8 cellular contexts compared by ENCODE assay signal in the genomic region with DNA sequence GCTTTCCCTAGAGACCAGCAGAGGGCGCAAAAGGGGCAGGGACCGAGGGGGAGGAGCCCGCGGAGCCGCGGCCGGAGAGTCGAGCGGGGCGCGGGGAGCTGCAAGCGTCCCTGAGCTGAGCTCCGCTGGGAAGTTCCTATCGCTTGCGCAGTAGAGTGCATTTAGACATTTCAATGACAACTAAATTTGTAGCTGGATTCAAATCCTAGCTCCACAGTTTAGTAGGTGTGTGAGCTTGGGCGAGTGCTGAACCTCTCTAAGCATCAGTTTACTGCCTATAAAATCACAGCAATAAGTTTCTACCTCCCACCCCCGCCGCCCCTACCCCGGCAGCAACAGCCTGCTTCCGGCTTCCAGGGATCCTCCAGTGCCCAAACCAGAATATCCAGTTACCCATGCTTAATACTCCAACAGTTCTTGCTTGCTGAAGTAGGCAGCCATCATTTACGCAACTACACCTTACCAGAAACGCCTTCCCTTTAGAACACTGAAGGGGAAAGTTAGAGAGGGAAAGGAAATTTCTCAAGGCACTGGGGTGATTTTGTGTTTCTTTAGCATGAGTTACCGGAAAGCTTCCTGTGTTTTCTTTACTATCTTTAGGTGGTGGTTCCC. TPM values are rescaled to one million over a fixed set of nuclear protein-coding genes. Genes with fewer than 3 reads are reported as not detected.
DNase-seq lines count a peak whose midpoint lies in the region; ATAC-seq and TF ChIP-seq lines count a peak whose summit lies in the region.

No MANE protein-coding gene starts in this region.

- peak; percentile 88 for DNase-seq in ELF-1 (ENCODE audit: low read depth, low spot score)
- no peak for DNase-seq in HFF-Myc (ENCODE audit: extremely low read depth, low read depth)
- DNase-seq in NAMALWA (ENCODE audit: low spot score): peak; percentile 80
- peak; percentile 76 for DNase-seq in SKM-1 (lab: John Stamatoyannopoulos, UW; ENCODE audit: unreplicated experiment)
- peak; percentile 52 to 93 (median 86) for DNase-seq in head of caudate nucleus
- DNase-seq in osteocyte (ENCODE audit: extremely low spot score, unreplicated experiment): peak; percentile 94
- DNase-seq in thoracic aorta (ENCODE audit: low spot score): peak; percentile 33

- H3K36me3 Mint-ChIP-seq in activated naive CD4-positive, alpha-beta T cell treated with anti-CD3 and anti-CD28 coated beads, Interleukin-2, amount 50 U/mL, for 24 hours: peaks cover 4% of the 10 kb centered on the region
- no peaks in the 10 kb centered on the region for H3K36me3 Mint-ChIP-seq in osteocyte (ENCODE audit: unreplicated experiment)

- H3K9me3 Mint-ChIP-seq in activated naive CD4-positive, alpha-beta T cell treated with anti-CD3 and anti-CD28 coated beads, Interleukin-2, amount 50 U/mL, for 24 hours: no peaks in the 10 kb centered on the region
- no peaks in the 10 kb centered on the region for H3K9me3 Mint-ChIP-seq in osteocyte (ENCODE audit: unreplicated experiment)

- H3K27ac ChIP-seq in thoracic aorta: peak overlapping the region; percentile 50 to 57

- intact Hi-C loops in head of caudate nucleus (cut with DNase I): loop anchor here (5.0 kb wide), 1 partner anchor 548 kb away; no protein-coding TSS in a partner anchor

- peaks cover 24% of the 10 kb centered on the region for H3K4me1 Mint-ChIP-seq in activated naive CD4-positive, alpha-beta T cell treated with anti-CD3 and anti-CD28 coated beads, Interleukin-2, amount 50 U/mL, for 24 hours
- H3K4me1 Mint-ChIP-seq in osteocyte (ENCODE audit: unreplicated experiment): peaks cover 17% of the 10 kb centered on the region

- no peak overlapping the region for H3K27ac Mint-ChIP-seq in activated naive CD4-positive, alpha-beta T cell treated with anti-CD3 and anti-CD28 coated beads, Interleukin-2, amount 50 U/mL, for 24 hours
- peak overlapping the region; percentile 75 for H3K27ac Mint-ChIP-seq in osteocyte (ENCODE audit: unreplicated experiment)

- TF ChIP-seq CTCF in HFF-Myc (IDR thresholded peaks at IDR 0.05; ENCODE audit: low read depth, low read length, missing control alignments) (peak; percentile 93), osteocyte (IDR thresholded peaks at IDR 0.05) (peak; percentile 98), thoracic aorta (IDR thresholded peaks at IDR 0.05) (peak; percentile 93)

- peaks cover 3% of the 10 kb centered on the region for H3K27me3 Mint-ChIP-seq in activated naive CD4-positive, alpha-beta T cell treated with anti-CD3 and anti-CD28 coated beads, Interleukin-2, amount 50 U/mL, for 24 hours
- peaks cover 64% of the 10 kb centered on the region for H3K27me3 Mint-ChIP-seq in osteocyte (ENCODE audit: unreplicated experiment)

- H3K4me3 ChIP-seq in HFF-Myc (replicated peaks; ENCODE audit: low read depth, low read length): peak overlapping the region; percentile 23
- peak overlapping the region; percentile 61 for H3K4me3 ChIP-seq in thoracic aorta

- ATAC-seq in thoracic aorta (ENCODE audit: insufficient number of reproducible peaks, low FRiP score, low read depth): peak; percentile 58

- H3K27me3 ChIP-seq in thoracic aorta (replicated peaks; ENCODE audit: insufficient read depth): no peaks in the 10 kb centered on the region

- H3K4me3 Mint-ChIP-seq in activated naive CD4-positive, alpha-beta T cell treated with anti-CD3 and anti-CD28 coated beads, Interleukin-2, amount 50 U/mL, for 24 hours: peak overlapping the region; percentile 75
- peak overlapping the region; percentile 77 for H3K4me3 Mint-ChIP-seq in osteocyte (ENCODE audit: unreplicated experiment)

- peaks cover 8 to 37% of the 10 kb centered on the region in 2 donors for H3K4me1 ChIP-seq in thoracic aorta (ENCODE audit: control insufficient read depth in 1 of 2, low read depth in 2 of 2)

- H3K9me3 ChIP-seq in thoracic aorta: no peaks in the 10 kb centered on the region

- no peaks in the 10 kb centered on the region for H3K36me3 ChIP-seq in thoracic aorta

RNA-seq across cellular contexts. Expression of a gene that starts 9.1 kb away (rescaled TPM):
- total RNA-seq in osteocyte: not detected in 2 replicates
- 10 to 100 TPM in 1 of 2 donors, 1 to 10 TPM in 1; 5.4 to 20.2 TPM for total RNA-seq in thoracic aorta
